In genomic region chr21:46048926-46049889, GRCh38 we compare ENCODE assay signal across 11 cellular contexts. TPM values are rescaled to one million over a fixed set of nuclear protein-coding genes. Genes with fewer than 3 reads are reported as not detected.
A peak's percentile ranks its signal among the peaks of the same experiment; 100 is the strongest.
DNase-seq lines count a peak whose midpoint lies in the region; ATAC-seq, FAIRE-seq and TF ChIP-seq lines count a peak whose summit lies in the region.
"Had no signal": no experiment of that assay in that cellular context is flagged by ENCODE, and none has a peak within 500 bp of the region (broad histone marks: within the 10 kb centered on the region; RNA-seq: fewer than 3 reads in every experiment).

No MANE protein-coding gene starts in this region.

- H3K27ac Mint-ChIP-seq in nephron, result peak overlapping the region in 1 of 3 experiments; percentile 54
- no peak overlapping the region for H3K27ac Mint-ChIP-seq in activated CD4-positive, alpha-beta memory T cell treated with anti-CD3 and anti-CD28 coated beads, Interleukin-2, amount 10 ng/mL, durations not matched to agents 7 days and 5 days

- no peaks in the 10 kb centered on the region for H3K4me1 ChIP-seq in small intestine (ENCODE audit: control insufficient read depth in 2 of 2, insufficient read depth in 1 of 2, low read depth in 1 of 2, low read length in 1 of 2)

- H3K27me3 ChIP-seq in small intestine (ENCODE audit: control insufficient read depth in 2 of 2, insufficient read depth in 2 of 2, low read length in 2 of 2), result no peaks in the 10 kb centered on the region
- H3K27me3 ChIP-seq: neutrophil had no signal

- CTCF ChIA-PET in activated CD4-positive, alpha-beta memory T cell treated with anti-CD3 and anti-CD28 coated beads, Interleukin-2, amount 10 ng/mL, durations not matched to agents 7 days and 5 days (lab: Charles Lee), result interaction anchor here (0.6 kb wide), 1 partner anchor 76 kb away, joined by 3 read pairs; no protein-coding TSS in a partner anchor

- no peak for TF ChIP-seq CTCF in nephron (IDR thresholded peaks at IDR 0.05; ENCODE audit: unreplicated experiment in 3 of 3)

- H3K4me3 Mint-ChIP-seq in nephron, result peak overlapping the region in 2 of 3 experiments; percentile 55 to 63
- no peak overlapping the region for H3K4me3 Mint-ChIP-seq in activated CD4-positive, alpha-beta memory T cell treated with anti-CD3 and anti-CD28 coated beads, Interleukin-2, amount 10 ng/mL, durations not matched to agents 7 days and 5 days

- FAIRE-seq in small intestine (lab: Jason Lieb, UNC), result no peak

- DNase-seq in AG08395 (ENCODE audit: low spot score) (peak; percentile 87), NCI-H1417 treated with DMSO at 0.1 percent for 48 hours (lab: John Stamatoyannopoulos, UW) (peak; percentile 47), epithelial cell of prostate (ENCODE audit: low read depth, low spot score) (peak; percentile 31), small intestine (no peak)
- DNase-seq in activated CD4-positive, alpha-beta memory T cell treated with anti-CD3 and anti-CD28 coated beads, Interleukin-2, amount 10 ng/mL, durations not matched to agents 7 days and 5 days, result no peak
- DNase-seq: DMS53 had no signal

- peaks cover 2% of the 10 kb centered on the region for H3K9me3 Mint-ChIP-seq in nephron
- no peaks in the 10 kb centered on the region for H3K9me3 Mint-ChIP-seq in activated CD4-positive, alpha-beta memory T cell treated with anti-CD3 and anti-CD28 coated beads, Interleukin-2, amount 10 ng/mL, durations not matched to agents 7 days and 5 days

- peaks cover 20% of the 10 kb centered on the region for H3K4me1 Mint-ChIP-seq in nephron
- no peaks in the 10 kb centered on the region for H3K4me1 Mint-ChIP-seq in activated CD4-positive, alpha-beta memory T cell treated with anti-CD3 and anti-CD28 coated beads, Interleukin-2, amount 10 ng/mL, durations not matched to agents 7 days and 5 days

- 50 to 57% (median 54%) methylated on average over 27 of the region's 27 CpGs for WGBS in small intestine, 3 donors

- no peaks in the 10 kb centered on the region for H3K36me3 Mint-ChIP-seq in nephron (ENCODE audit: low read depth)
- H3K36me3 Mint-ChIP-seq in activated CD4-positive, alpha-beta memory T cell treated with anti-CD3 and anti-CD28 coated beads, Interleukin-2, amount 10 ng/mL, durations not matched to agents 7 days and 5 days (ENCODE audit: low read depth), result no peaks in the 10 kb centered on the region

- no peak for ATAC-seq in HG02938 (IDR thresholded peaks at IDR 0.05; ENCODE audit: unreplicated experiment)
- ATAC-seq in GM21825 (IDR thresholded peaks at IDR 0.05; ENCODE audit: unreplicated experiment), result no peak

- peak overlapping the region; percentile 18 for H3K27ac ChIP-seq in epithelial cell of prostate
- peak overlapping the region in 1 of 2 donors; percentile 81 for H3K27ac ChIP-seq in small intestine (ENCODE audit: low read depth in 1 of 2, low read length in 1 of 2)
- H3K27ac ChIP-seq: HL-60, neutrophil had no signal

- POLR2A ChIA-PET in activated CD4-positive, alpha-beta memory T cell treated with anti-CD3 and anti-CD28 coated beads, Interleukin-2, amount 10 ng/mL, durations not matched to agents 7 days and 5 days (lab: Charles Lee), result no interaction called here

- H3K9me3 ChIP-seq in small intestine (ENCODE audit: control insufficient read depth, low read depth), result no peaks in the 10 kb centered on the region
- H3K9me3 ChIP-seq: neutrophil had no signal

- no peak overlapping the region for H3K4me3 ChIP-seq in small intestine (ENCODE audit: low read depth in 1 of 2, low read length in 2 of 2)

- H3K27me3 Mint-ChIP-seq in nephron (ENCODE audit: low read depth), result peaks cover under 1% of the 10 kb centered on the region
- H3K27me3 Mint-ChIP-seq in activated CD4-positive, alpha-beta memory T cell treated with anti-CD3 and anti-CD28 coated beads, Interleukin-2, amount 10 ng/mL, durations not matched to agents 7 days and 5 days, result peaks cover under 1% of the 10 kb centered on the region

- H3K36me3 ChIP-seq in small intestine (ENCODE audit: control insufficient read depth in 2 of 2, insufficient read depth in 2 of 2, low read length in 2 of 2), result no peaks in the 10 kb centered on the region
- H3K36me3 ChIP-seq: neutrophil had no signal

RNA-seq across cellular contexts. Expression of gene COL6A2, which starts 48.7 kb away (rescaled TPM):
- total RNA-seq in activated CD4-positive, alpha-beta memory T cell treated with anti-CD3 and anti-CD28 coated beads, Interleukin-2, amount 10 ng/mL, durations not matched to agents 7 days and 5 days, result 1 to 10 TPM; 1.1 to 1.6 TPM
- 100 to 1,000 TPM in 1 of 3 donors, 10 to 100 TPM in 1, 1 to 10 TPM in 1; 3.8 to 159 (median 14.3) TPM for polyA plus RNA-seq in small intestine

Comparison
In these comparisons a context has a peak if more than half of its experiments do, and no peak if none do; other contexts are left out.
1. DNase-seq: peak in AG08395 (single experiment), NCI-H1417 treated with DMSO at 0.1 percent for 48 hours (single experiment) and epithelial cell of prostate (single experiment); none in activated CD4-positive, alpha-beta memory T cell treated with anti-CD3 and anti-CD28 coated beads, Interleukin-2, amount 10 ng/mL, durations not matched to agents 7 days and 5 days (single experiment) and small intestine (single experiment).